12 cellular contexts compared by ENCODE assay signal in the genomic region with DNA sequence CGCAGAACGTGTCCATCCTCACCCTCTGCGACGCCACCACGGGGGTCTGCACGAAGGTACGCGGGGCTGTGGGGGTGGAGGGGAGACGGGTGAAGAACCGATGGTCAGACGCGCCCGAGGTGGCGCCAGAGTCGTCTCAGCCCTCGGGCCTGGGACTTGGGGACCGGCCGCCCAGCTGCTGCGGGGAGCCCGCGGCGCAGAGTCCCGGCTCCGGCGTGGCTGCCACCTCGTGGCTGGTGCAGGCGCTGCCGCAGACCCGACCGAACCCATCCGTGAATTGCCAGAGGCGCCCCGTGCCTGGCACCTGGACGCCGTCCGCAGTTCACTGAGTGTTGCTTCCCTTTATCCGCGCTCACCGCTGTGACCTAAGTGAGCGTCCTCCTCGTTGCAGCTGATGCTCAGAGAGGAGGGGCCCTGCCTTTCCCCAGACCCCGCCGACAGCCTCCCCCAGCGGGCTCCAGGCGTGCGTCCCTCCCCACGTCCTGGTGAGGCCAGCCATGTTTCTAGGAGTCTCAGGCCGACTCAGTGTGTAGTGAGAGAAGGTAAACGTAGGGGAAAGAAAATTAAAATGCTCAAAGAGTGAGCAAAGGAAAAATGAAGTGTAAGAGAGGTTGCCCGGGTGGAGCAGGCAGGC.
DNase-seq lines count a peak whose midpoint lies in the region; ATAC-seq and TF ChIP-seq lines count a peak whose summit lies in the region.
"Had no signal": no experiment of that assay in that cellular context is flagged by ENCODE, and none has a peak within 500 bp of the region (broad histone marks: within the 10 kb centered on the region; RNA-seq: fewer than 3 reads in every experiment).

No MANE protein-coding gene starts in this region.

- intact Hi-C loops in HCT116 (cut with micrococcal nuclease) = no loop called here
- intact Hi-C loops in mucosa of descending colon (cut with DNase I, micrococcal nuclease) = no loop called here

- no peaks in the 10 kb centered on the region for H3K79me2 ChIP-seq in HCT116 (ENCODE audit: insufficient read depth, low read length)

- H3K36me3 ChIP-seq in HCT116 (ENCODE audit: control insufficient read depth in 1 of 2, insufficient read depth in 2 of 2, low read length in 2 of 2) (no peaks in the 10 kb centered on the region), mucosa of descending colon (ENCODE audit: low read depth) (no peaks in the 10 kb centered on the region)

- H3K4me1 ChIP-seq in HCT116 (ENCODE audit: control insufficient read depth in 1 of 2, insufficient read depth in 2 of 2, low read length in 2 of 2) = no peaks in the 10 kb centered on the region
- no peaks in the 10 kb centered on the region for H3K4me1 ChIP-seq in mucosa of descending colon (ENCODE audit: low read depth)
- H3K4me1 ChIP-seq: psoas muscle had no signal

- POLR2A ChIA-PET in HCT116 (lab: Charles Lee) = no interaction called here
- POLR2A ChIA-PET in RWPE1 (lab: Yijun Ruan, JAX; ENCODE audit: low non-redundant PET) = no interaction called here

- TF ChIP-seq POLR2A in HCT116 (IDR thresholded peaks at IDR 0.05; ENCODE audit: borderline replicate concordance, extremely low read depth, insufficient read depth, insufficient read length) = no peak

- H3K9ac ChIP-seq in HCT116 (ENCODE audit: low read length) = no peak overlapping the region

- no peak overlapping the region for H3K4me3 ChIP-seq in HCT116 (replicated peaks in 1 of 2; ENCODE audit: low read depth in 1 of 2, low read length in 2 of 2)
- H3K4me3 ChIP-seq in mucosa of descending colon = no peak overlapping the region
- H3K4me3 ChIP-seq: psoas muscle, SK-N-MC had no signal

- no TSS peak for BruUV-seq in HCT116 (replicated peaks; lab: Mats Ljungman, UMichigan)

- peak; percentile 15; the same call in 1 of the 2 replicates for TF ChIP-seq RAD21 in HCT116 (IDR thresholded peaks at IDR 0.05; ENCODE audit: low read depth)

- H4K20me1 ChIP-seq in HCT116 (ENCODE audit: insufficient read depth) = no peaks in the 10 kb centered on the region

- DNase-seq in Daoy (ENCODE audit: low read depth) = peak; percentile 80
- no peak for DNase-seq in HCT116 (ENCODE audit: low read depth, low spot score)
- peak; percentile 33 for DNase-seq in astrocyte of the hippocampus (ENCODE audit: low read depth, low spot score)
- DNase-seq in mucosa of descending colon = peak in 2 of 3 donors; percentile 46 to 54
- DNase-seq in NOMO-1 (lab: John Stamatoyannopoulos, UW; ENCODE audit: unreplicated experiment in 2 of 2) = no peak
- DNase-seq in RWPE1 (ENCODE audit: low spot score) = no peak
- DNase-seq in NCI-H510A treated with DMSO at 0.1 percent for 48 hours (lab: John Stamatoyannopoulos, UW) = no peak
- DNase-seq: foreskin fibroblast, KG1, psoas muscle had no signal

- CTCF ChIA-PET in HCT116 (lab: Charles Lee) (no interaction called here), RWPE1 (lab: Yijun Ruan, JAX) (interaction anchor here (0.6 kb wide), 1 partner anchor 10 kb away, joined by 3 read pairs; no protein-coding TSS in a partner anchor)

- H2AFZ ChIP-seq in HCT116 (ENCODE audit: low read depth, low read length, poor library complexity, severe bottlenecking) = no peak overlapping the region

- H3K4me2 ChIP-seq in HCT116 (ENCODE audit: low read length) = peak overlapping the region; percentile 46

- H3K27ac ChIP-seq in HCT116 (ENCODE audit: low read depth, low read length) = no peak overlapping the region
- no peak overlapping the region for H3K27ac ChIP-seq in RWPE1
- H3K27ac ChIP-seq: psoas muscle, SK-N-MC had no signal

- H3K9me2 ChIP-seq in HCT116 (ENCODE audit: insufficient read depth) = no peaks in the 10 kb centered on the region

- H3K9me3 ChIP-seq in HCT116 (ENCODE audit: control insufficient read depth in 1 of 2, insufficient read depth in 1 of 2, low read depth in 1 of 2, low read length in 2 of 2) (no peaks in the 10 kb centered on the region), mucosa of descending colon (no peaks in the 10 kb centered on the region)
- H3K9me3 ChIP-seq: psoas muscle had no signal

- peak; percentile 86 for ATAC-seq in HCT116
- ATAC-seq in mucosa of descending colon = peak; percentile 90
- ATAC-seq in HG03045 (IDR thresholded peaks at IDR 0.05; ENCODE audit: unreplicated experiment) = no peak
- ATAC-seq: psoas muscle had no signal

- RAD21 ChIA-PET in HCT116 (lab: Charles Lee; ENCODE audit: low non-redundant PET in 1 of 2, low total read pairs in 2 of 2, uncharacterized antibody in 2 of 2, unreplicated experiment in 2 of 2) = no interaction called here

- TF ChIP-seq CTCF in HCT116 (IDR thresholded peaks at IDR 0.05 in 2 of 3, conservative IDR thresholded peaks at IDR 0.05 in 1 of 3; ENCODE audit: borderline replicate concordance in 1 of 3, insufficient read depth in 1 of 3, low read depth in 2 of 3, low read length in 2 of 3) (peak in 2 of 3 experiments; percentile 42 to 55; a peak in 3 of 6 replicates), mucosa of descending colon (IDR thresholded peaks at IDR 0.05) (peak; percentile 38), RWPE1 (conservative IDR thresholded peaks at IDR 0.05; ENCODE audit: low read depth) (no peak)

- H3K27me3 ChIP-seq in HCT116 (ENCODE audit: insufficient read depth, low read length) = peaks cover 10% of the 10 kb centered on the region

TF ChIP-seq in HCT116, 20 proteins besides CTCF, POLR2A, EP300 and RAD21:
- TF ChIP-seq, protein P1, sequence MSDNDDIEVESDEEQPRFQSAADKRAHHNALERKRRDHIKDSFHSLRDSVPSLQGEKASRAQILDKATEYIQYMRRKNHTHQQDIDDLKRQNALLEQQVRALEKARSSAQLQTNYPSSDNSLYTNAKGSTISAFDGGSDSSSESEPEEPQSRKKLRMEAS (IDR thresholded peaks at IDR 0.05) = no peak
- no peak for TF ChIP-seq ZNF274 (IDR thresholded peaks at IDR 0.05; ENCODE audit: low read depth, low read length)
- TF ChIP-seq SIN3A (IDR thresholded peaks at IDR 0.05; ENCODE audit: low read depth) = no peak
- no peak for TF ChIP-seq FOSL1 (IDR thresholded peaks at IDR 0.05; ENCODE audit: low read depth)
- no peak for TF ChIP-seq TCF7L2 (IDR thresholded peaks at IDR 0.05; ENCODE audit: borderline replicate concordance, extremely low read depth, insufficient read depth, insufficient read length)
- no peak for TF ChIP-seq POLR2AphosphoS5 (IDR thresholded peaks at IDR 0.05; ENCODE audit: low read depth, low read length)
- TF ChIP-seq YY1 (IDR thresholded peaks at IDR 0.05; ENCODE audit: extremely low read depth, insufficient replicate concordance, low read depth, low read length) = no peak
- no peak for TF ChIP-seq EZH2phosphoT487 (IDR thresholded peaks at IDR 0.05; ENCODE audit: borderline replicate concordance)
- TF ChIP-seq, protein P2, sequence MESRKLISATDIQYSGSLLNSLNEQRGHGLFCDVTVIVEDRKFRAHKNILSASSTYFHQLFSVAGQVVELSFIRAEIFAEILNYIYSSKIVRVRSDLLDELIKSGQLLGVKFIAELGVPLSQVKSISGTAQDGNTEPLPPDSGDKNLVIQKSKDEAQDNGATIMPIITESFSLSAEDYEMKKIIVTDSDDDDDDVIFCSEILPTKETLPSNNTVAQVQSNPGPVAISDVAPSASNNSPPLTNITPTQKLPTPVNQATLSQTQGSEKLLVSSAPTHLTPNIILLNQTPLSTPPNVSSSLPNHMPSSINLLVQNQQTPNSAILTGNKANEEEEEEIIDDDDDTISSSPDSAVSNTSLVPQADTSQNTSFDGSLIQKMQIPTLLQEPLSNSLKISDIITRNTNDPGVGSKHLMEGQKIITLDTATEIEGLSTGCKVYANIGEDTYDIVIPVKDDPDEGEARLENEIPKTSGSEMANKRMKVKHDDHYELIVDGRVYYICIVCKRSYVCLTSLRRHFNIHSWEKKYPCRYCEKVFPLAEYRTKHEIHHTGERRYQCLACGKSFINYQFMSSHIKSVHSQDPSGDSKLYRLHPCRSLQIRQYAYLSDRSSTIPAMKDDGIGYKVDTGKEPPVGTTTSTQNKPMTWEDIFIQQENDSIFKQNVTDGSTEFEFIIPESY (IDR thresholded peaks at IDR 0.05; ENCODE audit: extremely low read depth, insufficient replicate concordance, low read length) = no peak
- no peak for TF ChIP-seq EGR1 (IDR thresholded peaks at IDR 0.05; ENCODE audit: low read depth)
- TF ChIP-seq, protein P3, sequence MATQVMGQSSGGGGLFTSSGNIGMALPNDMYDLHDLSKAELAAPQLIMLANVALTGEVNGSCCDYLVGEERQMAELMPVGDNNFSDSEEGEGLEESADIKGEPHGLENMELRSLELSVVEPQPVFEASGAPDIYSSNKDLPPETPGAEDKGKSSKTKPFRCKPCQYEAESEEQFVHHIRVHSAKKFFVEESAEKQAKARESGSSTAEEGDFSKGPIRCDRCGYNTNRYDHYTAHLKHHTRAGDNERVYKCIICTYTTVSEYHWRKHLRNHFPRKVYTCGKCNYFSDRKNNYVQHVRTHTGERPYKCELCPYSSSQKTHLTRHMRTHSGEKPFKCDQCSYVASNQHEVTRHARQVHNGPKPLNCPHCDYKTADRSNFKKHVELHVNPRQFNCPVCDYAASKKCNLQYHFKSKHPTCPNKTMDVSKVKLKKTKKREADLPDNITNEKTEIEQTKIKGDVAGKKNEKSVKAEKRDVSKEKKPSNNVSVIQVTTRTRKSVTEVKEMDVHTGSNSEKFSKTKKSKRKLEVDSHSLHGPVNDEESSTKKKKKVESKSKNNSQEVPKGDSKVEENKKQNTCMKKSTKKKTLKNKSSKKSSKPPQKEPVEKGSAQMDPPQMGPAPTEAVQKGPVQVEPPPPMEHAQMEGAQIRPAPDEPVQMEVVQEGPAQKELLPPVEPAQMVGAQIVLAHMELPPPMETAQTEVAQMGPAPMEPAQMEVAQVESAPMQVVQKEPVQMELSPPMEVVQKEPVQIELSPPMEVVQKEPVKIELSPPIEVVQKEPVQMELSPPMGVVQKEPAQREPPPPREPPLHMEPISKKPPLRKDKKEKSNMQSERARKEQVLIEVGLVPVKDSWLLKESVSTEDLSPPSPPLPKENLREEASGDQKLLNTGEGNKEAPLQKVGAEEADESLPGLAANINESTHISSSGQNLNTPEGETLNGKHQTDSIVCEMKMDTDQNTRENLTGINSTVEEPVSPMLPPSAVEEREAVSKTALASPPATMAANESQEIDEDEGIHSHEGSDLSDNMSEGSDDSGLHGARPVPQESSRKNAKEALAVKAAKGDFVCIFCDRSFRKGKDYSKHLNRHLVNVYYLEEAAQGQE (IDR thresholded peaks at IDR 0.05; ENCODE audit: low read depth) = no peak
- TF ChIP-seq ZFX (IDR thresholded peaks at IDR 0.05) = no peak

Comparison
In these comparisons a context has a peak if more than half of its experiments do, and no peak if none do; other contexts are left out.
1. DNase-seq: peak in Daoy (single experiment), astrocyte of the hippocampus (single experiment) and mucosa of descending colon (2 of 3); none in HCT116 (single experiment), NOMO-1 (0 of 2), RWPE1 (single experiment) and NCI-H510A treated with DMSO at 0.1 percent for 48 hours (single experiment).